In the genomic region with DNA sequence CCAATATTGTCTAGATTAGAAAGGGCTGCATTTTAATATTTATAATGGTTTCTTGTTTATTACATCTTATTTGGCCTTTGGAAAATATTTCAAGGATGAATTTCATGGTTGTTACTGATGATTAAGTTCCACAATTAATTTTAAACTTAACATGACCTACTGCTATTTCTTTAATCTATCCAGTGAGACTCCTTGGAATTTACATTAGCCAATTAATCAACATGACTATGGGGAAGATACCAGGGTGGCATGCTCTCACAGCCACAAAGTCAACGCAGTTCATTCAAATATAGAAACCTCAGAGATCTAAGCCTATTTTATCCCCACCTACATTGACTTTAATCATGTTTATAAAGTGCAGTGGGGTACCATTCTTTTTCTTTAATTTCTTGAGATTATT, we compare ENCODE assay signal across 27 cellular contexts. TPM values are rescaled to one million over a fixed set of nuclear protein-coding genes. Genes with fewer than 3 reads are reported as not detected.
"Had no signal": no experiment of that assay in that cellular context is flagged by ENCODE, and none has a peak within 500 bp of the region (broad histone marks: within the 10 kb centered on the region; RNA-seq: fewer than 3 reads in every experiment).

No MANE protein-coding gene starts in this region.

- H3K4me2 ChIP-seq: KMS-11 had no signal

- H3K9me3 ChIP-seq: body of pancreas had no signal

- H3K4me1 Mint-ChIP-seq: activated CD4-positive, alpha-beta T cell treated with anti-CD3 and anti-CD28 coated beads, Interleukin-2, amount 10 ng/mL, durations not matched to agents 7 days and 5 days; activated naive CD8-positive, alpha-beta T cell treated with anti-CD3 and anti-CD28 coated beads for 36 hours; activated T-helper 17 cell treated with anti-CD3 and anti-CD28 coated beads, Interleukin-2, amount 50 U/mL, for 72 hours had no signal

- ATAC-seq: activated T-cell treated with anti-CD3 and anti-CD28 coated beads, Interleukin-2, amount 50 U/mL, for 4 hours; activated T-helper 17 cell treated with anti-CD3 and anti-CD28 coated beads, Interleukin-2, amount 50 U/mL, for 72 hours; body of pancreas had no signal

- H3K36me3 Mint-ChIP-seq: activated CD4-positive, alpha-beta memory T cell treated with anti-CD3 and anti-CD28 coated beads for 36 hours; activated naive CD8-positive, alpha-beta T cell treated with anti-CD3 and anti-CD28 coated beads for 36 hours had no signal

- FAIRE-seq: bronchial epithelial cell, TTC549 had no signal

- H3K4me3 Mint-ChIP-seq: activated CD4-positive, alpha-beta memory T cell treated with anti-CD3 and anti-CD28 coated beads for 36 hours; activated CD4-positive, alpha-beta T cell treated with anti-CD3 and anti-CD28 coated beads, Interleukin-2, amount 10 ng/mL, durations not matched to agents 7 days and 5 days; activated naive CD4-positive, alpha-beta T cell treated with anti-CD3 and anti-CD28 coated beads for 36 hours; activated naive CD8-positive, alpha-beta T cell treated with anti-CD3 and anti-CD28 coated beads for 36 hours; activated T-cell treated with anti-CD3 and anti-CD28 coated beads, Interleukin-2, amount 50 U/mL, for 4 hours; activated T-helper 17 cell treated with anti-CD3 and anti-CD28 coated beads, Interleukin-2, amount 50 U/mL, for 72 hours had no signal

- DNase-seq: activated CD4-positive, alpha-beta memory T cell treated with anti-CD3 and anti-CD28 coated beads for 36 hours; activated CD4-positive, alpha-beta T cell treated with anti-CD3 and anti-CD28 coated beads, Interleukin-2, amount 10 ng/mL, durations not matched to agents 7 days and 5 days; activated CD4-positive, CD25-positive, alpha-beta regulatory T cell; activated CD8-positive, alpha-beta memory T cell treated with anti-CD3 and anti-CD28 coated beads for 24 hours; activated gamma-delta T cell; activated naive CD4-positive, alpha-beta T cell treated with anti-CD3 and anti-CD28 coated beads for 36 hours; activated naive CD8-positive, alpha-beta T cell treated with anti-CD3 and anti-CD28 coated beads for 36 hours; activated T-cell treated with anti-CD3 and anti-CD28 coated beads, Interleukin-2, amount 50 U/mL, for 4 hours; aorta; body of pancreas; central memory CD4-positive, alpha-beta T cell; NCI-H1092; NCI-H1417; NCI-H1930; NCI-H2171; NCI-H2227 treated with DMSO at 0.1 percent for 48 hours; NCI-H446 treated with DMSO at 0.1 percent for 48 hours; NCI-H524 treated with DMSO at 0.1 percent for 48 hours; NCI-H82; SIG-M5; T-helper 2 cell; T1000 had no signal

- H3K27ac Mint-ChIP-seq: activated CD4-positive, alpha-beta memory T cell treated with anti-CD3 and anti-CD28 coated beads for 36 hours; activated CD4-positive, alpha-beta T cell treated with anti-CD3 and anti-CD28 coated beads, Interleukin-2, amount 10 ng/mL, durations not matched to agents 7 days and 5 days; activated naive CD4-positive, alpha-beta T cell treated with anti-CD3 and anti-CD28 coated beads for 36 hours; activated naive CD8-positive, alpha-beta T cell treated with anti-CD3 and anti-CD28 coated beads for 36 hours; activated T-helper 17 cell treated with anti-CD3 and anti-CD28 coated beads, Interleukin-2, amount 50 U/mL, for 72 hours had no signal

- H3K9ac ChIP-seq: KMS-11 had no signal

- H3K27ac ChIP-seq: body of pancreas, KMS-11 had no signal

- H3K27me3 Mint-ChIP-seq: activated CD4-positive, alpha-beta memory T cell treated with anti-CD3 and anti-CD28 coated beads for 36 hours; activated CD4-positive, alpha-beta T cell treated with anti-CD3 and anti-CD28 coated beads, Interleukin-2, amount 10 ng/mL, durations not matched to agents 7 days and 5 days; activated T-helper 17 cell treated with anti-CD3 and anti-CD28 coated beads, Interleukin-2, amount 50 U/mL, for 72 hours had no signal

- H3K4me3 ChIP-seq: body of pancreas had no signal

- H3K27me3 ChIP-seq: body of pancreas had no signal

- H3K9me3 Mint-ChIP-seq: activated CD4-positive, alpha-beta memory T cell treated with anti-CD3 and anti-CD28 coated beads for 36 hours; activated CD4-positive, alpha-beta T cell treated with anti-CD3 and anti-CD28 coated beads, Interleukin-2, amount 10 ng/mL, durations not matched to agents 7 days and 5 days; activated naive CD8-positive, alpha-beta T cell treated with anti-CD3 and anti-CD28 coated beads for 36 hours had no signal

RNA-seq across cellular contexts. Expression of gene PDZRN3, which starts 43.6 kb away (rescaled TPM):
- total RNA-seq: activated CD4-positive, alpha-beta memory T cell treated with anti-CD3 and anti-CD28 coated beads for 36 hours; activated CD4-positive, alpha-beta T cell treated with anti-CD3 and anti-CD28 coated beads, Interleukin-2, amount 10 ng/mL, durations not matched to agents 7 days and 5 days; activated naive CD4-positive, alpha-beta T cell treated with anti-CD3 and anti-CD28 coated beads for 36 hours; activated naive CD8-positive, alpha-beta T cell treated with anti-CD3 and anti-CD28 coated beads for 36 hours; activated T-helper 17 cell treated with anti-CD3 and anti-CD28 coated beads, Interleukin-2, amount 50 U/mL, for 72 hours; MCF 10A had no signal
